Comparison of ENCODE assay signal across 9 cellular contexts in genomic region chr5:102296229-102296817, GRCh38. TPM values are rescaled to one million over a fixed set of nuclear protein-coding genes. Genes with fewer than 3 reads are reported as not detected.
DNase-seq lines count a peak whose midpoint lies in the region; ATAC-seq and TF ChIP-seq lines count a peak whose summit lies in the region.
"Had no signal": no experiment of that assay in that cellular context is flagged by ENCODE, and none has a peak within 500 bp of the region (broad histone marks: within the 10 kb centered on the region; RNA-seq: fewer than 3 reads in every experiment).

Gene SLCO4C1 (minus strand): TSS chr5:102296284. CDS start chr5:102296262, 22 bp downstream.

- H3K9me3 ChIP-seq in HUES64 (ENCODE audit: insufficient read depth, low read depth, low read length) = no peaks in the 10 kb centered on the region
- no peaks in the 10 kb centered on the region for H3K9me3 ChIP-seq in ovary
- no peaks in the 10 kb centered on the region for H3K9me3 ChIP-seq in testis

- H3K9ac ChIP-seq in HUES64 (ENCODE audit: low read depth, low read length) = peak within 1 kb of the TSS; percentile 68

- POLR2A ChIA-PET in RWPE1 (lab: Yijun Ruan, JAX; ENCODE audit: low non-redundant PET) = no interaction called here

- peak within 1 kb of the TSS; percentile 76 for H3K4me3 Mint-ChIP-seq in activated naive CD4-positive, alpha-beta T cell treated with anti-CD3 and anti-CD28 coated beads for 36 hours

- CTCF ChIA-PET in RWPE1 (lab: Yijun Ruan, JAX) = interaction anchor here (1.0 to 2.0 kb wide), 2 partner anchors 10 to 20 kb away, joined by 3 to 7 read pairs; no protein-coding TSS in a partner anchor
- CTCF ChIA-PET in activated naive CD4-positive, alpha-beta T cell treated with anti-CD3 and anti-CD28 coated beads for 36 hours (lab: Charles Lee) = interaction anchor here (1.1 to 2.4 kb wide), 3 partner anchors 10 to 23 kb away, joined by 3 to 14 read pairs (median 7); no protein-coding TSS in a partner anchor

- peaks cover 19% of the 10 kb centered on the region for H3K4me1 Mint-ChIP-seq in activated naive CD4-positive, alpha-beta T cell treated with anti-CD3 and anti-CD28 coated beads for 36 hours (ENCODE audit: low read depth)

- H3K27me3 ChIP-seq in HUES64 (ENCODE audit: insufficient read depth, low read length) (peaks cover 30% of the 10 kb centered on the region), ovary (no peaks in the 10 kb centered on the region), testis (no peaks in the 10 kb centered on the region)

- ATAC-seq in GM21447 (IDR thresholded peaks at IDR 0.05; ENCODE audit: unreplicated experiment) (peak; percentile 95), Right ventricle myocardium superior (ENCODE audit: poor library complexity) (peak; percentile 92)

- no peaks in the 10 kb centered on the region for H3K36me3 Mint-ChIP-seq in activated naive CD4-positive, alpha-beta T cell treated with anti-CD3 and anti-CD28 coated beads for 36 hours (ENCODE audit: low read depth)

- H3K27ac Mint-ChIP-seq in activated naive CD4-positive, alpha-beta T cell treated with anti-CD3 and anti-CD28 coated beads for 36 hours = no peak within 1 kb of the TSS

- TF ChIP-seq EP300 in ovary (IDR thresholded peaks at IDR 0.05) = no peak

- intact Hi-C loops in activated naive CD4-positive, alpha-beta T cell treated with anti-CD3 and anti-CD28 coated beads for 36 hours (cut with micrococcal nuclease) = loop anchor here (2.0 kb wide), 1 partner anchor 66 kb away; no protein-coding TSS in a partner anchor
- intact Hi-C loops in Right ventricle myocardium superior (cut with DNase I) = no loop called here
- intact Hi-C loops in ovary (cut with DNase I) = no loop called here
- intact Hi-C loops in testis (cut with DNase I; ENCODE audit: low total_unique reads) = no loop called here

- no peaks in the 10 kb centered on the region for H3K9me3 Mint-ChIP-seq in activated naive CD4-positive, alpha-beta T cell treated with anti-CD3 and anti-CD28 coated beads for 36 hours

- TF ChIP-seq POLR2A in ovary (IDR thresholded peaks at IDR 0.05) (no peak), testis (IDR thresholded peaks at IDR 0.05) (no peak)

- peak within 1 kb of the TSS; percentile 83 for H3K4me3 ChIP-seq in HUES64 (ENCODE audit: low read length)
- peak within 1 kb of the TSS; percentile 18 for H3K4me3 ChIP-seq in ovary
- H3K4me3 ChIP-seq in testis = peak within 1 kb of the TSS; percentile 49 to 60
- H3K4me3 ChIP-seq: SK-N-MC had no signal

- TF ChIP-seq CTCF in RWPE1 (conservative IDR thresholded peaks at IDR 0.05; ENCODE audit: low read depth) = peak; percentile 26; the same call in 1 of the 2 replicates
- TF ChIP-seq CTCF in ovary (IDR thresholded peaks at IDR 0.05) = no peak
- peak in 1 of 3 experiments; percentile 47 for TF ChIP-seq CTCF in testis (IDR thresholded peaks at IDR 0.05)

- H3K4me1 ChIP-seq in HUES64 (ENCODE audit: insufficient read depth, low read length) (peaks cover 19% of the 10 kb centered on the region), ovary (ENCODE audit: insufficient read depth) (peaks cover 4% of the 10 kb centered on the region), testis (peaks cover 9% of the 10 kb centered on the region)

- DNase-seq in DMS153 treated with DMSO at 0.1 percent for 48 hours (lab: John Stamatoyannopoulos, UW; ENCODE audit: unreplicated experiment) (peak; percentile 11), RWPE1 (ENCODE audit: low spot score) (peak; percentile 10), Right ventricle myocardium superior (peak; percentile 84), ovary (peak in 3 of 5 donors; percentile 22 to 52 (median 31)), testis (peak; percentile 87)
- peak; percentile 88 for DNase-seq in activated naive CD4-positive, alpha-beta T cell treated with anti-CD3 and anti-CD28 coated beads for 36 hours

- H3K27ac ChIP-seq in HUES64 (ENCODE audit: low read depth, low read length) (peak within 1 kb of the TSS; percentile 79; the same call in 1 of the 2 replicates), RWPE1 (no peak within 1 kb of the TSS), ovary (no peak within 1 kb of the TSS), testis (no peak within 1 kb of the TSS)
- H3K27ac ChIP-seq: SK-N-MC had no signal

- H3K36me3 ChIP-seq in HUES64 (ENCODE audit: insufficient read depth, low read length) (no peaks in the 10 kb centered on the region), ovary (no peaks in the 10 kb centered on the region), testis (ENCODE audit: low read depth, missing control alignments) (no peaks in the 10 kb centered on the region)

- 3% methylated on average over 38 of the region's 38 CpGs for WGBS in HUES64
- WGBS in ovary, 3 donors = 1 to 2% (median 1%) methylated on average over 30 to 38 of the region's 38 CpGs
- WGBS in testis, 2 donors = 1 to 3% methylated on average over 5 to 35 of the region's 38 CpGs

- peaks cover 8% of the 10 kb centered on the region for H3K27me3 Mint-ChIP-seq in activated naive CD4-positive, alpha-beta T cell treated with anti-CD3 and anti-CD28 coated beads for 36 hours (ENCODE audit: low read depth)

RNA-seq across cellular contexts. Expression of gene SLCO4C1, which starts in this region (rescaled TPM):
- polyA plus RNA-seq in HUES64 (2013, experiment 1 of 2) = 3.8 TPM
- 3.7 TPM for polyA plus RNA-seq in HUES64 (2013, experiment 2 of 2)
- under 1 TPM in 1 of 2 experiments, not detected in 1; 0.07 TPM for total RNA-seq in activated naive CD4-positive, alpha-beta T cell treated with anti-CD3 and anti-CD28 coated beads for 36 hours
- total RNA-seq in Right ventricle myocardium superior (0.08 TPM), ovary (under 1 TPM in 5 of 7 donors, not detected in 2; 0.05 to 0.50 (median 0.10) TPM), testis (1 to 10 TPM in 1 of 2 donors, under 1 TPM in 1; 0.81 to 2.1 TPM)
- polyA plus RNA-seq in ovary (under 1 TPM in 1 of 2 donors, not detected in 1; 0.30 TPM), testis (ENCODE audit: insufficient read depth, low read depth, low replicate concordance) (0.91 TPM)

Comparison
In these comparisons a context has a peak if more than half of its experiments do, and no peak if none do; other contexts are left out.
1. Peak in DNase-seq in activated naive CD4-positive, alpha-beta T cell treated with anti-CD3 and anti-CD28 coated beads for 36 hours; RNA of the gene not detected or under 1 TPM.
2. Peak in DNase-seq and ATAC-seq in Right ventricle myocardium superior; RNA of the gene not detected or under 1 TPM.
3. Peak in DNase-seq and H3K4me3 ChIP-seq in ovary; RNA of the gene not detected or under 1 TPM.
4. DNase-seq: peak in every context shown above with its lines; median percentile 88 in activated naive CD4-positive, alpha-beta T cell treated with anti-CD3 and anti-CD28 coated beads for 36 hours; 87 in testis; 84 in Right ventricle myocardium superior; 31 in ovary; 11 in DMS153 treated with DMSO at 0.1 percent for 48 hours; 10 in RWPE1.
5. H3K4me3 ChIP-seq: peak in every context shown above with its lines; median percentile 83 in HUES64; 54 in testis; 18 in ovary.